1 cellular context compared by ENCODE assay signal in genomic region chr2:173964565-173965371, GRCh38.
TF ChIP-seq lines count a peak whose summit lies in the region.

No MANE protein-coding gene starts in this region.

TF ChIP-seq in K562, 482 proteins besides CTCF, POLR2A, EP300 and RAD21 (continued from another document and continues in another):
- TF ChIP-seq CHD4 (IDR thresholded peaks at IDR 0.05; ENCODE audit: insufficient read depth, insufficient replicate concordance, low read depth, low read length, poor library complexity, severe bottlenecking) (no peak), ZNF282 (CRISPR knock-in tag; IDR thresholded peaks at IDR 0.05) (no peak), SETDB1 (IDR thresholded peaks at IDR 0.05; ENCODE audit: low read length) (no peak), LEF1 (IDR thresholded peaks at IDR 0.05) (0 out of 2 replicates have a peak, but pooled peaks have one; percentile 53), CREB1 (IDR thresholded peaks at IDR 0.05) (no peak), CREB1 (CRISPR knock-in tag; IDR thresholded peaks at IDR 0.05) (no peak; the same call in 1 of the 2 replicates), TFAP4 (CRISPR knock-in tag; IDR thresholded peaks at IDR 0.05; ENCODE audit: borderline replicate concordance) (peak; percentile 6; the same call in 1 of the 2 replicates), ZNF407 (IDR thresholded peaks at IDR 0.05; ENCODE audit: low read depth) (no peak), PCBP1 (IDR thresholded peaks at IDR 0.05; ENCODE audit: low read depth, low read length, poor library complexity, severe bottlenecking) (peak; percentile 64), RBM22 (IDR thresholded peaks at IDR 0.05; ENCODE audit: low read depth, low read length, poor library complexity, severe bottlenecking) (peak; percentile 87), PHF8 (IDR thresholded peaks at IDR 0.05; ENCODE audit: borderline replicate concordance, low read length) (peak; percentile 58; the same call in 1 of the 2 replicates), ZNF639 (CRISPR knock-in tag; conservative IDR thresholded peaks at IDR 0.05 in 1 of 2, IDR thresholded peaks at IDR 0.05 in 1 of 2) (peak in 1 of 2 experiments; percentile 64; a peak in 1 of 4 replicates), ZNF174 (CRISPR knock-in tag; IDR thresholded peaks at IDR 0.05) (0 out of 2 replicates have a peak, but pooled peaks have one; percentile 49), PYGO2 (tag; IDR thresholded peaks at IDR 0.05) (no peak), POLR2AphosphoS5 (IDR thresholded peaks at IDR 0.05; ENCODE audit: control insufficient read depth, insufficient read depth, low read depth, low read length) (peak; percentile 95), ZNF79 (CRISPR knock-in tag; IDR thresholded peaks at IDR 0.05; ENCODE audit: low read depth) (no peak), ATF3 (IDR thresholded peaks at IDR 0.05) (no peak), ATF3 (CRISPR knock-in tag; conservative IDR thresholded peaks at IDR 0.05) (no peak), MCM7 (IDR thresholded peaks at IDR 0.05) (no peak), CHD7 (IDR thresholded peaks at IDR 0.05; ENCODE audit: low read depth, low read length) (no peak), IFI16 (CRISPR knock-in tag; IDR thresholded peaks at IDR 0.05) (no peak), PHB (CRISPR knock-in tag; IDR thresholded peaks at IDR 0.05) (peak; percentile 53; the same call in 1 of the 2 replicates), RHOXF2B (CRISPR knock-in tag; conservative IDR thresholded peaks at IDR 0.05) (no peak), HDAC1 (IDR thresholded peaks at IDR 0.05) (peak; percentile 21 to 74; a peak in 2 of 4 replicates), KDM2B (CRISPR knock-in tag; IDR thresholded peaks at IDR 0.05) (no peak), FOXJ2 (tag; IDR thresholded peaks at IDR 0.05) (no peak), HNRNPH1 (optimal IDR thresholded peaks at IDR 0.05; ENCODE audit: low read depth, low read length) (no peak), EHMT2 (IDR thresholded peaks at IDR 0.05) (no peak), ETV5 (CRISPR knock-in tag; IDR thresholded peaks at IDR 0.05; ENCODE audit: low read depth) (no peak), CXXC5 (CRISPR knock-in tag; IDR thresholded peaks at IDR 0.05) (peak; percentile 44; the same call in 1 of the 2 replicates), XRCC5 (IDR thresholded peaks at IDR 0.05; ENCODE audit: low read depth, low read length) (no peak), CBX2 (IDR thresholded peaks at IDR 0.05; ENCODE audit: insufficient read depth, low read length, poor library complexity, severe bottlenecking) (no peak), NKRF (IDR thresholded peaks at IDR 0.05; ENCODE audit: borderline replicate concordance) (no peak), ZNF165 (CRISPR knock-in tag; IDR thresholded peaks at IDR 0.05; ENCODE audit: borderline replicate concordance) (no peak), ZNF57 (CRISPR knock-in tag; IDR thresholded peaks at IDR 0.05) (0 out of 2 replicates have a peak, but pooled peaks have one; percentile 43), CREM (IDR thresholded peaks at IDR 0.05; ENCODE audit: low read depth) (peak; percentile 68)
